Comparison of ENCODE assay signal across 8 cellular contexts in the genomic region with DNA sequence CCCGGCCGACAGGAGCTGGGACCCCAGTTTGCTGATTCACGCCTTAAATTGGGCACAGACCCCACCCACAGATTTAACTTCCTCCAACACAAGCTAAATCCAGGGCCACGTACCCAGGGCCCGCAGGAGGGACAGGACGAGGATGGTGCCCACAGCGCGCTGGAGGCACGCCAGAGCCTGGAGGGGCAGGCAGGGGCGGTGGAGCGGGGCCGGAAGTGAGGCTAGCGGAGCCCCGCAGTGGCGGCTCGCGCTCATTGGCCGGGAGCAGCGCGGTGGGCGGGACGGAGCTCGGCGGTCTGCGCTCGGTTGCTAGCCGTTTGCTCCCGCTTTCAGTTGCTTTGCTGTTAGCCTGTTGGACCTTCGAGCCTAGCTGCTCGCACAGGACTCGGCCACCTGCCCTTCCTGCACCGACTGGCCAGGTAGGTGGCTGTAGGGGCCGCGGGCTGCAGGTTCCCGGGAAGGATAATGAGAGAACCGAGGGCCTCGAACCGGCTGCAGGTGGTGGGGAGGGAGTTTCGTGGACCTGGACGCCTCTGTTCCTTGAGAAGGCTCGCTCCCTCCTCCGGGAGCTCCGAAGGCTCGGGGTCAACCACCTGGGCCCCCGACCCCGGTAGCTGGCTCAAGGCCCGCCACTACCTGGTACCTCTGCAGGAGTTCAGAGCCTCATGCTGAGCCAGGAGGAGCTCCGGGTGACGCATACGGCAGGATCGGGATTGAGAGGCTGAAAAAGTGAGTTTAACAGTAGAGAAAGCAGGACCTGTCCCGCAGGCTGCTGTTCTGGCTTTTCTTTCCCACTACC. TPM values are rescaled to one million over a fixed set of nuclear protein-coding genes. Genes with fewer than 3 reads are reported as not detected.
DNase-seq lines count a peak whose midpoint lies in the region; TF ChIP-seq lines count a peak whose summit lies in the region.

A gene (plus strand): TSS at position 332 of the 799 bp plus-strand sequence. CDS start 8,212 bp downstream, outside the sequence.

- peak within 1 kb of the TSS; percentile 87 for H3K4me3 ChIP-seq in GM23248
- H3K4me3 ChIP-seq in fibroblast of pulmonary artery (replicated peaks; ENCODE audit: low read depth, low read length): peak within 1 kb of the TSS; percentile 79

- DNase-seq in Daoy (ENCODE audit: low read depth) (peak; percentile 97), GM23248 (peak; percentile 92), LoVo (ENCODE audit: low spot score) (peak; percentile 94), SHP77 treated with DMSO at 0.1 percent for 48 hours (lab: John Stamatoyannopoulos, UW) (peak; percentile 80), fibroblast of pulmonary artery (ENCODE audit: low read depth) (peak; percentile 77), nephron progenitor cell (peak; percentile 94)
- DNase-seq in activated effector memory CD4-positive, alpha-beta T cell treated with Interleukin-2 at 50 U/mL for 16 hours: peak; percentile 91

- peak within 1 kb of the TSS; percentile 84 for H3K9ac ChIP-seq in GM23248

- TF ChIP-seq CTCF in fibroblast of pulmonary artery (IDR thresholded peaks at IDR 0.05; ENCODE audit: low read length, missing control alignments): no peak
- no peak for TF ChIP-seq CTCF in nephron progenitor cell (IDR thresholded peaks at IDR 0.05)

- H3K27me3 ChIP-seq in GM23248 (replicated peaks; ENCODE audit: insufficient read depth): no peaks in the 10 kb centered on the region

- peak within 1 kb of the TSS; percentile 97 for H3K27ac Mint-ChIP-seq in nephron progenitor cell
- peak within 1 kb of the TSS; percentile 97 for H3K27ac Mint-ChIP-seq in stimulated activated naive CD8-positive, alpha-beta T cell treated with anti-CD3 and anti-CD28 coated beads, Interleukin-15, Interleukin-2, amounts not matched to agents 100 ng/mL and 50 ng/mL, for 24 hours

- 0 out of 2 replicates have a peak, but pooled peaks cover 4% of the 10 kb centered on the region for H3K4me1 ChIP-seq in GM23248 (ENCODE audit: insufficient read depth)

- peak within 1 kb of the TSS; percentile 99 for H2AFZ ChIP-seq in GM23248

- 1% methylated on average over 44 to 51 of the region's 52 CpGs for WGBS in GM23248 (ENCODE audit: low coverage in 1 of 2, low lambda C conversion rate in 2 of 2, missing lambda C conversion rate in 2 of 2), 2 experiments

- H3K36me3 ChIP-seq in GM23248 (ENCODE audit: low read depth): no peaks in the 10 kb centered on the region

- no peaks in the 10 kb centered on the region for H3K9me2 ChIP-seq in GM23248 (ENCODE audit: insufficient read depth)

- H3K4me2 ChIP-seq in GM23248 (ENCODE audit: unreplicated experiment): peak within 1 kb of the TSS; percentile 94

- H3K36me3 Mint-ChIP-seq in nephron progenitor cell (ENCODE audit: low read depth): peaks cover 14% of the 10 kb centered on the region
- H3K36me3 Mint-ChIP-seq in stimulated activated naive CD8-positive, alpha-beta T cell treated with anti-CD3 and anti-CD28 coated beads, Interleukin-15, Interleukin-2, amounts not matched to agents 100 ng/mL and 50 ng/mL, for 24 hours (ENCODE audit: low read depth): peaks cover 12% of the 10 kb centered on the region

- in situ Hi-C loops in GM23248 (cut with MboI): no loop called here

- H3K9me3 ChIP-seq in GM23248 (ENCODE audit: low read depth): no peaks in the 10 kb centered on the region

- no peaks in the 10 kb centered on the region for H3F3A ChIP-seq in GM23248 (ENCODE audit: insufficient read depth)

- H4K20me1 ChIP-seq in GM23248 (ENCODE audit: insufficient read depth): no peaks in the 10 kb centered on the region

- H3K79me2 ChIP-seq in GM23248 (ENCODE audit: insufficient read depth): peaks cover 13% of the 10 kb centered on the region

- H3K4me3 Mint-ChIP-seq in nephron progenitor cell: peak within 1 kb of the TSS; percentile 89
- peak within 1 kb of the TSS; percentile 96 for H3K4me3 Mint-ChIP-seq in stimulated activated naive CD8-positive, alpha-beta T cell treated with anti-CD3 and anti-CD28 coated beads, Interleukin-15, Interleukin-2, amounts not matched to agents 100 ng/mL and 50 ng/mL, for 24 hours

- H3K27ac ChIP-seq in GM23248: peak within 1 kb of the TSS; percentile 52

- peaks cover 7% of the 10 kb centered on the region for H3K27me3 Mint-ChIP-seq in nephron progenitor cell (ENCODE audit: low read depth, poor library complexity)
- no peaks in the 10 kb centered on the region for H3K27me3 Mint-ChIP-seq in stimulated activated naive CD8-positive, alpha-beta T cell treated with anti-CD3 and anti-CD28 coated beads, Interleukin-15, Interleukin-2, amounts not matched to agents 100 ng/mL and 50 ng/mL, for 24 hours

- no peaks in the 10 kb centered on the region for H3K9me3 Mint-ChIP-seq in nephron progenitor cell
- no peaks in the 10 kb centered on the region for H3K9me3 Mint-ChIP-seq in stimulated activated naive CD8-positive, alpha-beta T cell treated with anti-CD3 and anti-CD28 coated beads, Interleukin-15, Interleukin-2, amounts not matched to agents 100 ng/mL and 50 ng/mL, for 24 hours

- H3K4me1 Mint-ChIP-seq in nephron progenitor cell: peaks cover 31% of the 10 kb centered on the region
- H3K4me1 Mint-ChIP-seq in stimulated activated naive CD8-positive, alpha-beta T cell treated with anti-CD3 and anti-CD28 coated beads, Interleukin-15, Interleukin-2, amounts not matched to agents 100 ng/mL and 50 ng/mL, for 24 hours (ENCODE audit: low read depth): peaks cover 38% of the 10 kb centered on the region

RNA-seq across cellular contexts. Expression of the gene that starts here (rescaled TPM):
- total RNA-seq in Daoy (2014; rRNA removed; shearing (Covaris generic)): 10.6 and 12.9 TPM in 2 replicates
- 3.9 and 4.0 TPM in 2 replicates for total RNA-seq in GM23248 (2014; rRNA removed; shearing (Covaris generic))
- polyA plus RNA-seq in GM23248 (2016; fragmentation: Nextera tagmentation; extraction: Ambion mirVana): 4.4 and 5.3 TPM in 2 replicates

Comparison
In these comparisons a context has a peak if more than half of its experiments do, and no peak if none do; other contexts are left out.
1. Peak in every context shown above with its lines: DNase-seq, H3K4me3 ChIP-seq and H3K27ac ChIP-seq.